19 cellular contexts compared by ENCODE assay signal in the genomic region with DNA sequence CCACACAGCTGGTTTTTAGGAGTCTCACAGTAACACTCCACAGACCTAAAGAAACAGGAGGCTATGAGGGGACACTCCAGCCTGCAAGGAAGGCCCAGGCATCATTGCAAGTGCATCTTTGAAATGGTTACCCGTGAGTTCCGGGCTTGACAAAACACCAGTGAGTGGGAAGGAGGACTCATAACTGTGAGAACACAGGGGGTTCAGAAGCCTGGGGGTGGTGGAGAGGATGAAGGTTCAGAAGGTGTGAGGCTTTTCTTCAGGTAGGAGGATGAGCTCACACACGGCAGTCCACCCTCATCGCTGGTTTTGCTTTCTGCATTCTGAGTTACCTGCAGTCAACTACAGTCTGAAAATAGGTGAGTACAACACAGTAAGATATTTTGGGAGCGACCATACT. TPM values are rescaled to one million over a fixed set of nuclear protein-coding genes. Genes with fewer than 3 reads are reported as not detected.
DNase-seq lines count a peak whose midpoint lies in the region; ATAC-seq and TF ChIP-seq lines count a peak whose summit lies in the region.
"Had no signal": no experiment of that assay in that cellular context is flagged by ENCODE, and none has a peak within 500 bp of the region (broad histone marks: within the 10 kb centered on the region; RNA-seq: fewer than 3 reads in every experiment).

No MANE protein-coding gene starts in this region.

- no peak overlapping the region for H3K4me3 Mint-ChIP-seq in activated naive CD4-positive, alpha-beta T cell treated with anti-CD3 and anti-CD28 coated beads for 36 hours
- H3K4me3 Mint-ChIP-seq in activated naive CD4-positive, alpha-beta T cell treated with anti-CD3 and anti-CD28 coated beads, Interleukin-2, amount 10 ng/mL, durations not matched to agents 7 days and 5 days = no peak overlapping the region
- H3K4me3 Mint-ChIP-seq in stimulated activated naive CD8-positive, alpha-beta T cell treated with anti-CD3 and anti-CD28 coated beads, Interleukin-15, amount 100 ng/mL, for 72 hours = peak overlapping the region in 1 of 2 donors; percentile 38
- H3K4me3 Mint-ChIP-seq: endodermal cell, memory B cell, WTC11 had no signal

- no peak for TF ChIP-seq POLR2A in GM18505 (IDR thresholded peaks at IDR 0.05; ENCODE audit: borderline replicate concordance, extremely low read depth, insufficient read depth, insufficient read length)

- ATAC-seq in stimulated activated naive CD8-positive, alpha-beta T cell treated with anti-CD3 and anti-CD28 coated beads, Interleukin-15, amount 100 ng/mL, for 72 hours = peak; percentile 60
- ATAC-seq in GM18505 (IDR thresholded peaks at IDR 0.05; ENCODE audit: unreplicated experiment) = no peak
- ATAC-seq: SK-N-SH treated with all-trans-retinoic acid at 6 μM for 48 hours, WTC11 had no signal

- H3K27me3 Mint-ChIP-seq in activated naive CD4-positive, alpha-beta T cell treated with anti-CD3 and anti-CD28 coated beads for 36 hours (ENCODE audit: low read depth) = no peaks in the 10 kb centered on the region
- H3K27me3 Mint-ChIP-seq in activated naive CD4-positive, alpha-beta T cell treated with anti-CD3 and anti-CD28 coated beads, Interleukin-2, amount 10 ng/mL, durations not matched to agents 7 days and 5 days = no peaks in the 10 kb centered on the region
- peaks cover 7% of the 10 kb centered on the region for H3K27me3 Mint-ChIP-seq in stimulated activated naive CD8-positive, alpha-beta T cell treated with anti-CD3 and anti-CD28 coated beads, Interleukin-15, amount 100 ng/mL, for 72 hours

- H3K27ac Mint-ChIP-seq in activated naive CD4-positive, alpha-beta T cell treated with anti-CD3 and anti-CD28 coated beads for 36 hours = no peak overlapping the region
- no peak overlapping the region for H3K27ac Mint-ChIP-seq in activated naive CD4-positive, alpha-beta T cell treated with anti-CD3 and anti-CD28 coated beads, Interleukin-2, amount 10 ng/mL, durations not matched to agents 7 days and 5 days
- peak overlapping the region in 1 of 2 donors; percentile 81 for H3K27ac Mint-ChIP-seq in stimulated activated naive CD8-positive, alpha-beta T cell treated with anti-CD3 and anti-CD28 coated beads, Interleukin-15, amount 100 ng/mL, for 72 hours
- H3K27ac Mint-ChIP-seq: endodermal cell had no signal

- CTCF ChIA-PET in activated naive CD4-positive, alpha-beta T cell treated with anti-CD3 and anti-CD28 coated beads for 36 hours (lab: Charles Lee) = interaction anchor here (0.9 kb wide), 1 partner anchor 15 kb away, joined by 4 read pairs; no protein-coding TSS in a partner anchor
- CTCF ChIA-PET in activated naive CD4-positive, alpha-beta T cell treated with anti-CD3 and anti-CD28 coated beads, Interleukin-2, amount 10 ng/mL, durations not matched to agents 7 days and 5 days (lab: Charles Lee) = interaction anchor here (0.8 to 1.9 kb wide), 2 partner anchors 16 to 245 kb away, joined by 3 to 6 read pairs; no protein-coding TSS in a partner anchor

- DNase-seq in activated naive CD4-positive, alpha-beta T cell treated with anti-CD3 and anti-CD28 coated beads for 36 hours = peak; percentile 21
- DNase-seq in activated naive CD4-positive, alpha-beta T cell treated with anti-CD3 and anti-CD28 coated beads, Interleukin-2, amount 10 ng/mL, durations not matched to agents 7 days and 5 days = no peak
- peak; percentile 29 for DNase-seq in activated naive CD4-positive, alpha-beta T cell treated with anti-CD3 and anti-CD28 coated beads, Interleukin-2, amount 50 U/mL, for 16 hours
- DNase-seq in stimulated activated CD4-positive, alpha-beta T cell treated with anti-CD3 and anti-CD28 coated beads, Interleukin-15, amount 100 ng/mL, for 24 hours = peak; percentile 39
- DNase-seq in stimulated activated naive CD8-positive, alpha-beta T cell treated with anti-CD3 and anti-CD28 coated beads, Interleukin-15, amount 100 ng/mL, for 72 hours = peak; percentile 19 to 27
- no peak for DNase-seq in RPMI8226
- DNase-seq: endodermal cell, H7, IMR-90, NCI-H1105, NCI-H2029, NCI-H2227 treated with DMSO at 0.1 percent for 48 hours, NCI-H748 treated with DMSO at 0.1 percent for 48 hours, small intestine, T1000 had no signal

- intact Hi-C loops in activated naive CD4-positive, alpha-beta T cell treated with anti-CD3 and anti-CD28 coated beads for 36 hours (cut with micrococcal nuclease) = loop anchor here (2.0 kb wide), 1 partner anchor 17 kb away; no protein-coding TSS in a partner anchor

- H3K36me3 Mint-ChIP-seq in activated naive CD4-positive, alpha-beta T cell treated with anti-CD3 and anti-CD28 coated beads for 36 hours (ENCODE audit: low read depth) = no peaks in the 10 kb centered on the region
- no peaks in the 10 kb centered on the region for H3K36me3 Mint-ChIP-seq in activated naive CD4-positive, alpha-beta T cell treated with anti-CD3 and anti-CD28 coated beads, Interleukin-2, amount 10 ng/mL, durations not matched to agents 7 days and 5 days
- H3K36me3 Mint-ChIP-seq: memory B cell had no signal

- no peaks in the 10 kb centered on the region for H3K9me3 Mint-ChIP-seq in activated naive CD4-positive, alpha-beta T cell treated with anti-CD3 and anti-CD28 coated beads for 36 hours
- H3K9me3 Mint-ChIP-seq in activated naive CD4-positive, alpha-beta T cell treated with anti-CD3 and anti-CD28 coated beads, Interleukin-2, amount 10 ng/mL, durations not matched to agents 7 days and 5 days = no peaks in the 10 kb centered on the region
- H3K9me3 Mint-ChIP-seq in stimulated activated naive CD8-positive, alpha-beta T cell treated with anti-CD3 and anti-CD28 coated beads, Interleukin-15, amount 100 ng/mL, for 72 hours = no peaks in the 10 kb centered on the region
- H3K9me3 Mint-ChIP-seq: endodermal cell, memory B cell had no signal

- peaks cover 22% of the 10 kb centered on the region for H3K4me1 Mint-ChIP-seq in activated naive CD4-positive, alpha-beta T cell treated with anti-CD3 and anti-CD28 coated beads for 36 hours (ENCODE audit: low read depth)
- H3K4me1 Mint-ChIP-seq in activated naive CD4-positive, alpha-beta T cell treated with anti-CD3 and anti-CD28 coated beads, Interleukin-2, amount 10 ng/mL, durations not matched to agents 7 days and 5 days = peaks cover 6% of the 10 kb centered on the region
- H3K4me1 Mint-ChIP-seq in stimulated activated naive CD8-positive, alpha-beta T cell treated with anti-CD3 and anti-CD28 coated beads, Interleukin-15, amount 100 ng/mL, for 72 hours = peaks cover 26% of the 10 kb centered on the region
- H3K4me1 Mint-ChIP-seq: memory B cell had no signal

RNA-seq across cellular contexts. Expression of gene MAP7, which starts 39.9 kb away (rescaled TPM):
- total RNA-seq in activated naive CD4-positive, alpha-beta T cell treated with anti-CD3 and anti-CD28 coated beads for 36 hours = 1 to 10 TPM; 1.1 to 1.3 TPM

Comparison
In these comparisons a context has a peak if more than half of its experiments do, and no peak if none do; other contexts are left out.
1. DNase-seq: peak in activated naive CD4-positive, alpha-beta T cell treated with anti-CD3 and anti-CD28 coated beads for 36 hours (single experiment), activated naive CD4-positive, alpha-beta T cell treated with anti-CD3 and anti-CD28 coated beads, Interleukin-2, amount 50 U/mL, for 16 hours (single experiment), stimulated activated CD4-positive, alpha-beta T cell treated with anti-CD3 and anti-CD28 coated beads, Interleukin-15, amount 100 ng/mL, for 24 hours (single experiment) and stimulated activated naive CD8-positive, alpha-beta T cell treated with anti-CD3 and anti-CD28 coated beads, Interleukin-15, amount 100 ng/mL, for 72 hours (2 of 2); none in activated naive CD4-positive, alpha-beta T cell treated with anti-CD3 and anti-CD28 coated beads, Interleukin-2, amount 10 ng/mL, durations not matched to agents 7 days and 5 days (single experiment) and RPMI8226 (single experiment).